16 cellular contexts compared by ENCODE assay signal in genomic region chr7:142992427-142992826, GRCh38. TPM values are rescaled to one million over a fixed set of nuclear protein-coding genes. Genes with fewer than 3 reads are reported as not detected.
"Had no signal": no experiment of that assay in that cellular context is flagged by ENCODE, and none has a peak within 500 bp of the region (broad histone marks: within the 10 kb centered on the region; RNA-seq: fewer than 3 reads in every experiment).

No MANE protein-coding gene starts in this region.

- H3K27me3 ChIP-seq: ascending aorta, esophagus squamous epithelium, vagina had no signal

- H3K36me3 ChIP-seq: ascending aorta, esophagus squamous epithelium, tibial artery, vagina had no signal

- DNase-seq: activated CD4-positive, alpha-beta T cell treated with anti-CD3 and anti-CD28 coated beads for 1 hour; activated CD4-positive, alpha-beta T cell treated with anti-CD3 and anti-CD28 coated beads, Interleukin-2, amount 50 U/mL, for 48 hours; activated gamma-delta T cell treated with Interleukin-2 at 50 U/mL for 16 hours; activated T-cell treated with anti-CD3 and anti-CD28 coated beads, Interleukin-2, amount 50 U/mL, for 48 hours; esophagus squamous epithelium; left ventricle myocardium superior; naive B cell; retina; small intestine; T-helper 9 cell; tibial artery had no signal

- H3K9ac ChIP-seq: parathyroid adenoma had no signal

- H3K9me3 ChIP-seq: ascending aorta, esophagus squamous epithelium, tibial artery, vagina had no signal

- H2AFZ ChIP-seq: parathyroid adenoma had no signal

- H3K27ac ChIP-seq: ascending aorta, esophagus squamous epithelium, parathyroid adenoma, tibial artery, vagina had no signal

- H3K4me1 ChIP-seq: ascending aorta, esophagus squamous epithelium, parathyroid adenoma, tibial artery, vagina had no signal

- H3K4me3 ChIP-seq: ascending aorta, esophagus squamous epithelium, tibial artery, vagina had no signal

RNA-seq across cellular contexts. Expression of gene KEL, which starts 30.3 kb away (rescaled TPM):
- total RNA-seq: ascending aorta, bronchial epithelial cell, kidney epithelial cell had no signal

RNA-seq across cellular contexts. Expression of gene OR9A2, which starts 34.5 kb away (rescaled TPM):
- total RNA-seq: ascending aorta, bronchial epithelial cell, esophagus squamous epithelium, kidney epithelial cell, left ventricle myocardium superior, vagina had no signal
- polyA plus RNA-seq: small intestine had no signal

RNA-seq across cellular contexts. Expression of gene LLCFC1, which starts 53.1 kb away (rescaled TPM):
- total RNA-seq: ascending aorta, bronchial epithelial cell, esophagus squamous epithelium, kidney epithelial cell, left ventricle myocardium superior, vagina had no signal
- polyA plus RNA-seq: small intestine had no signal

RNA-seq across cellular contexts. Expression of gene TRPV5, which starts 58.9 kb away (rescaled TPM):
- total RNA-seq: ascending aorta, bronchial epithelial cell, esophagus squamous epithelium, kidney epithelial cell, left ventricle myocardium superior, vagina had no signal

RNA-seq across cellular contexts. Expression of gene OR6V1, which starts 59.7 kb away (rescaled TPM):
- total RNA-seq: ascending aorta, bronchial epithelial cell, esophagus squamous epithelium, kidney epithelial cell, left ventricle myocardium superior, vagina had no signal
- polyA plus RNA-seq: small intestine had no signal
